In the genomic region with DNA sequence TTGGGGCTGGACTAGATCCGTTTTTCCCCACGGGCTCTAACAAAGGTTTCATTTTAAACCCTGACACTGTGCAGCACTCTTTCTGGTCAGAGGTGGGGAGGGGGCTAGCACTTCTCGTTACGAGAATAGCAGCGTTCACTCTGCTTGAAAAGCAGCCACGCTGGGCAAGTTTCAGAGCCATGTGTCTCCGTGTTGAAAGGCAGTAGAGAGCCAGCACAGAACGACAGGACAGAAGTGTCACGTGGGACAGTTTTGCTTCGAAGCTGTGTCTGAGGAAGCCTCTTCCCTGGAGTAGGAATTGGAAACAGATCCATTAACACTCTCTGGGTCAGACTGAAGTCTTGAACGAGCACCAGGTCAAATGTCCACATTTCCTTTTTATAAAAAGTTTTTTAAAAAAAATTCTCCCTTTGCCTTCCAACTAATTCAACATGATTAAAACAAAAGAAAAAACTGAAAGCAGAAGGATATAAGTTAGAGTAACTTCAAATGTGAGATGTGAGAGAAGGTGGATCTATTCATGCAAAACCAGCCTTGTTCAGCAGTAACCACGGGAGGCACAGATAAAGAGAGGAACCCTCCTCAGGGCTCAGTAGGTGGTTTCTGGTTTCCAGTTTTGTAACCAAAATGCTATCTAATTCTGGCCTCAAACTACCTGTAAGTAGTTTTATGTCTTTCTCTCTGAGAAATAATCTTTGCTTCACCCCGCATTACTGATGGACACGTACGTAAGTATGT, we compare ENCODE assay signal across 8 cellular contexts.
A peak's percentile ranks its signal among the peaks of the same experiment; 100 is the strongest.
DNase-seq lines count a peak whose midpoint lies in the region; ATAC-seq, FAIRE-seq and TF ChIP-seq lines count a peak whose summit lies in the region.

No MANE protein-coding gene starts in this region.

- peaks cover 3% of the 10 kb centered on the region for H3K36me3 Mint-ChIP-seq in T-helper 17 cell (ENCODE audit: low read depth)

- H3K9me3 ChIP-seq in gastrocnemius medialis (no peaks in the 10 kb centered on the region), T-helper 17 cell (ENCODE audit: control insufficient read depth, low read length, poor library complexity, severe bottlenecking) (no peaks in the 10 kb centered on the region)

- TF ChIP-seq CTCF in gastrocnemius medialis (IDR thresholded peaks at IDR 0.05 in 4 of 5, conservative IDR thresholded peaks at IDR 0.05 in 1 of 5) = no peak

- TF ChIP-seq POLR2A in gastrocnemius medialis (IDR thresholded peaks at IDR 0.05) = no peak

- H3K36me3 ChIP-seq in gastrocnemius medialis = no peaks in the 10 kb centered on the region

- peak overlapping the region in 3 of 4 donors; percentile 24 to 48 (median 26) for H3K4me3 ChIP-seq in gastrocnemius medialis

- H3K4me1 Mint-ChIP-seq in T-helper 17 cell = peaks cover 4% of the 10 kb centered on the region

- intact Hi-C loops in gastrocnemius medialis (cut with DNase I; ENCODE audit: low total_unique reads) = loop anchor here (2.0 kb wide), 1 partner anchor 66 kb away; no protein-coding TSS in a partner anchor

- peak overlapping the region; percentile 94 to 97 (median 95) for H3K27ac ChIP-seq in gastrocnemius medialis

- H3K27me3 Mint-ChIP-seq in T-helper 17 cell = no peaks in the 10 kb centered on the region

- no peaks in the 10 kb centered on the region for H3K27me3 ChIP-seq in gastrocnemius medialis

- no peak overlapping the region for H3K4me3 Mint-ChIP-seq in T-helper 17 cell

- in situ Hi-C loops in gastrocnemius medialis (cut with MboI; ENCODE audit: low sequenced_read_pairs in 4 of 4) = loop anchor here in 1 of 4 donors (25.0 kb wide), 1 partner anchor 326 kb away; no protein-coding TSS in a partner anchor

- DNase-seq in gastrocnemius medialis (peak; percentile 60 to 74), NCI-H1436 treated with DMSO at 0.1 percent for 48 hours (lab: John Stamatoyannopoulos, UW) (no peak), NCI-H2196 treated with DMSO at 0.1 percent for 48 hours (lab: John Stamatoyannopoulos, UW; ENCODE audit: unreplicated experiment) (no peak), T-helper 17 cell (no peak), mucosa of gallbladder (ENCODE audit: low spot score) (no peak)

- H3K27ac Mint-ChIP-seq in T-helper 17 cell = no peak overlapping the region

- peak; percentile 37 for ATAC-seq in GM18861 (IDR thresholded peaks at IDR 0.05; ENCODE audit: unreplicated experiment)
- peak; percentile 51 for ATAC-seq in HG02943 (IDR thresholded peaks at IDR 0.05; ENCODE audit: low read depth, unreplicated experiment)
- peak; percentile 70 for ATAC-seq in gastrocnemius medialis
- ATAC-seq in T-helper 17 cell = no peak

- peaks cover 60 to 66% of the 10 kb centered on the region in 2 donors for H3K4me1 ChIP-seq in gastrocnemius medialis

- peak; percentile 62 for FAIRE-seq in endometrium (lab: Jason Lieb, UNC)

Comparison
In these comparisons a context has a peak if more than half of its experiments do, and no peak if none do; other contexts are left out.
1. DNase-seq: peak in gastrocnemius medialis (2 of 2); none in NCI-H1436 treated with DMSO at 0.1 percent for 48 hours (single experiment), NCI-H2196 treated with DMSO at 0.1 percent for 48 hours (single experiment), T-helper 17 cell (0 of 3) and mucosa of gallbladder (single experiment).